26 cellular contexts compared by ENCODE assay signal in genomic region chr10:16360001-16360400, GRCh38.
"Had no signal": no experiment of that assay in that cellular context is flagged by ENCODE, and none has a peak within 500 bp of the region (broad histone marks: within the 10 kb centered on the region; RNA-seq: fewer than 3 reads in every experiment).

No MANE protein-coding gene starts in this region.

- H3K27ac Mint-ChIP-seq: activated naive CD8-positive, alpha-beta T cell treated with anti-CD3 and anti-CD28 coated beads for 36 hours; effector memory CD8-positive, alpha-beta T cell; nephron progenitor cell; stimulated activated naive CD8-positive, alpha-beta T cell treated with anti-CD3 and anti-CD28 coated beads, Interleukin-15, Interleukin-2, amounts not matched to agents 100 ng/mL and 50 ng/mL, for 24 hours; WTC11 had no signal

- H3K4me3 Mint-ChIP-seq: activated naive CD8-positive, alpha-beta T cell treated with anti-CD3 and anti-CD28 coated beads for 36 hours; activated T-cell treated with anti-CD3 and anti-CD28 coated beads, Interleukin-2, amount 50 U/mL, for 4 hours; effector memory CD8-positive, alpha-beta T cell; nephron progenitor cell; stimulated activated naive CD8-positive, alpha-beta T cell treated with anti-CD3 and anti-CD28 coated beads, Interleukin-15, Interleukin-2, amounts not matched to agents 100 ng/mL and 50 ng/mL, for 24 hours; WTC11 had no signal

- ATAC-seq: activated T-cell treated with anti-CD3 and anti-CD28 coated beads, Interleukin-2, amount 50 U/mL, for 4 hours; effector memory CD8-positive, alpha-beta T cell; gastroesophageal sphincter; left colon; pancreas; psoas muscle; WTC11 had no signal

- H3K4me3 ChIP-seq: colonic mucosa, dorsolateral prefrontal cortex, esophagus squamous epithelium, gastroesophageal sphincter, pancreas, psoas muscle, right atrium auricular region, tibial artery, uterus had no signal

- H3K4me1 Mint-ChIP-seq: activated naive CD8-positive, alpha-beta T cell treated with anti-CD3 and anti-CD28 coated beads for 36 hours; nephron progenitor cell had no signal

- H3K36me3 Mint-ChIP-seq: activated naive CD8-positive, alpha-beta T cell treated with anti-CD3 and anti-CD28 coated beads for 36 hours had no signal

- DNase-seq: activated CD4-positive, alpha-beta T cell treated with anti-CD3 and anti-CD28 coated beads, Interleukin-2, amount 50 U/mL, for 48 hours; activated CD8-positive, alpha-beta memory T cell treated with anti-CD3 and anti-CD28 coated beads, Interleukin-2, amount 50 U/mL, for 48 hours; activated naive CD4-positive, alpha-beta T cell treated with Interleukin-2 at 50 U/mL for 16 hours; activated naive CD8-positive, alpha-beta T cell treated with anti-CD3 and anti-CD28 coated beads for 36 hours; activated T-cell treated with anti-CD3 and anti-CD28 coated beads, Interleukin-2, amount 50 U/mL, for 4 hours; colonic mucosa; dorsolateral prefrontal cortex; effector memory CD8-positive, alpha-beta T cell; esophagus squamous epithelium; head of caudate nucleus; islet precursor cell; left colon; mesenchymal stem cell; nephron progenitor cell; pancreas; psoas muscle; stimulated activated CD4-positive, alpha-beta T cell treated with anti-CD3 and anti-CD28 coated beads, Interleukin-12 subunit alpha, Interleukin-12 subunit beta, amount 100 ng/mL, for 4 hours; stimulated activated CD4-positive, alpha-beta T cell treated with anti-CD3 and anti-CD28 coated beads, Interleukin-1b, Interleukin-23, amount 100 ng/mL, for 48 hours; substantia nigra; T-helper 9 cell; tibial artery; uterus had no signal

- H3K9me3 Mint-ChIP-seq: activated T-cell treated with anti-CD3 and anti-CD28 coated beads, Interleukin-2, amount 50 U/mL, for 4 hours; effector memory CD8-positive, alpha-beta T cell had no signal
